Comparison of ENCODE assay signal across 9 cellular contexts in the genomic region with DNA sequence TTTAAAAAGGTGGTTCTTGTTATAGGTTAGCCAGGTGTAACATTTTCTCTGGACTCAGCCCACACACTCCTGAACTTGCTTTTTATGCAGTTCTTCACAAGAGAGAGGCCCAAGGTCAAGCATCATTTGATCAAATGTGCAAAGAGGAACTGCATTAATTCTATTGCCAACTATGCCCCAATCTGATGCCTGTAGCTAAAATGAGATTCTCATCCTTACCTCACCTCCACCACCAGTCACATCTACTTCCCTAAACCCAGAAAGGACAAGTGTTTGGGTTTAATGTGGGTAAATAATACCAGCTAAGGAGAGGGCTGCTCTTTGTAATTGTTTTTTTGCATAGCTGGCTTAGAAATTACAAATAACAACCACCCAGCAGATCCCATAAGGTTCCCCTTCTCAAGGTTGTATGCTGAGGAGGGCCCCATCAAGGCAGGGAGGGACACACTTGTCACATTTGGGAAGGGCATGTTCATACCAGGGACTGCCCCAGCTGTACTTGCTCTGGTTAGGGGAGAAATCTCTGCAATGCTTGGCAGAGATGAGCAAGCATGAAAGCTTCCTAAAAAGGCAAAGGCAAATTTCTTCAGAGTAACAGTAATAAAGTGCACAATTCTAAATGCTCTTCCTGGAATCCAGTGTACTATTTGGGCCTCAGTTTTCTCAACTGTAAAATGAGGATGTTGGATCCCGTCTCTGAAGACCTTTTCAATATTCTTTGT.
DNase-seq lines count a peak whose midpoint lies in the region; TF ChIP-seq lines count a peak whose summit lies in the region.
"Had no signal": no experiment of that assay in that cellular context is flagged by ENCODE, and none has a peak within 500 bp of the region (broad histone marks: within the 10 kb centered on the region; RNA-seq: fewer than 3 reads in every experiment).

No MANE protein-coding gene starts in this region.

- DNase-seq in activated CD4-positive, alpha-beta T cell treated with anti-CD3 and anti-CD28 coated beads, Interleukin-2, amount 10 ng/mL, durations not matched to agents 24 days and 14 days, result no peak
- DNase-seq in activated CD4-positive, alpha-beta T cell treated with anti-CD3 and anti-CD28 coated beads, Interleukin-2, amount 50 U/mL, for 1 hour, result no peak
- no peak for DNase-seq in Peyer's patch
- peak; percentile 22 for DNase-seq in fibroblast of peridontal ligament (ENCODE audit: extremely low read depth)
- DNase-seq in stomach, result no peak
- no peak for DNase-seq in NCI-H2029 (lab: John Stamatoyannopoulos, UW)
- DNase-seq in DMS79 (lab: John Stamatoyannopoulos, UW), result no peak
- no peak for DNase-seq in GM10266 (ENCODE audit: extremely low spot score)
- DNase-seq: NCI-H446 treated with DMSO at 0.1 percent for 48 hours had no signal

- peaks cover 0 to 31% (median 0%) of the 10 kb centered on the region in 3 donors for H3K36me3 ChIP-seq in Peyer's patch
- peaks cover 22 to 83% (median 51%) of the 10 kb centered on the region in 4 donors for H3K36me3 ChIP-seq in stomach

- H3K9me3 ChIP-seq in Peyer's patch (no peaks in the 10 kb centered on the region), stomach (no peaks in the 10 kb centered on the region)

- TF ChIP-seq POLR2A in Peyer's patch (IDR thresholded peaks at IDR 0.05) (no peak), stomach (IDR thresholded peaks at IDR 0.05) (no peak)

- peaks cover 76% of the 10 kb centered on the region for H3K4me1 Mint-ChIP-seq in activated CD4-positive, alpha-beta T cell treated with anti-CD3 and anti-CD28 coated beads, Interleukin-2, amount 10 ng/mL, durations not matched to agents 24 days and 14 days

- TF ChIP-seq CTCF in Peyer's patch (IDR thresholded peaks at IDR 0.05), result no peak
- TF ChIP-seq CTCF in stomach (IDR thresholded peaks at IDR 0.05), result no peak
- TF ChIP-seq CTCF in GM10266 (IDR thresholded peaks at IDR 0.05; ENCODE audit: control insufficient read depth, insufficient read depth, low read depth, missing control alignments), result no peak

- WGBS in stomach, 5 donors, result 50 to 83% (median 71%) methylated on average over 1 of the region's 1 CpG

- no peak overlapping the region for H3K4me3 ChIP-seq in Peyer's patch
- H3K4me3 ChIP-seq in stomach, result no peak overlapping the region

- H3K4me1 ChIP-seq in Peyer's patch, result peaks cover 0 to 28% (median 4%) of the 10 kb centered on the region in 4 donors
- peaks cover 39 to 91% (median 65%) of the 10 kb centered on the region in 4 donors for H3K4me1 ChIP-seq in stomach

- peak overlapping the region; percentile 68 for H3K27ac Mint-ChIP-seq in activated CD4-positive, alpha-beta T cell treated with anti-CD3 and anti-CD28 coated beads, Interleukin-2, amount 10 ng/mL, durations not matched to agents 24 days and 14 days

- H3K27ac ChIP-seq in Peyer's patch (peak overlapping the region; percentile 18 to 60 (median 36)), stomach (peak overlapping the region; percentile 42 to 82 (median 71))

- intact Hi-C loops in activated CD4-positive, alpha-beta T cell treated with anti-CD3 and anti-CD28 coated beads, Interleukin-2, amount 10 ng/mL, durations not matched to agents 24 days and 14 days (cut with micrococcal nuclease), result no loop called here
- intact Hi-C loops in stomach (cut with DNase I; ENCODE audit: low total_unique reads), result no loop called here

- no peaks in the 10 kb centered on the region for H3K27me3 Mint-ChIP-seq in activated CD4-positive, alpha-beta T cell treated with anti-CD3 and anti-CD28 coated beads, Interleukin-2, amount 10 ng/mL, durations not matched to agents 24 days and 14 days

- H3K4me3 Mint-ChIP-seq in activated CD4-positive, alpha-beta T cell treated with anti-CD3 and anti-CD28 coated beads, Interleukin-2, amount 10 ng/mL, durations not matched to agents 24 days and 14 days, result peak overlapping the region; percentile 45

- H3K9me3 Mint-ChIP-seq in activated CD4-positive, alpha-beta T cell treated with anti-CD3 and anti-CD28 coated beads, Interleukin-2, amount 10 ng/mL, durations not matched to agents 24 days and 14 days, result peaks cover 8% of the 10 kb centered on the region

- peaks cover 77% of the 10 kb centered on the region for H3K36me3 Mint-ChIP-seq in activated CD4-positive, alpha-beta T cell treated with anti-CD3 and anti-CD28 coated beads, Interleukin-2, amount 10 ng/mL, durations not matched to agents 24 days and 14 days (ENCODE audit: low read depth)

- no peaks in the 10 kb centered on the region for H3K27me3 ChIP-seq in Peyer's patch
- no peaks in the 10 kb centered on the region for H3K27me3 ChIP-seq in stomach

- no peak for TF ChIP-seq EP300 in stomach (IDR thresholded peaks at IDR 0.05)
